9 cellular contexts compared by ENCODE assay signal in the genomic region with DNA sequence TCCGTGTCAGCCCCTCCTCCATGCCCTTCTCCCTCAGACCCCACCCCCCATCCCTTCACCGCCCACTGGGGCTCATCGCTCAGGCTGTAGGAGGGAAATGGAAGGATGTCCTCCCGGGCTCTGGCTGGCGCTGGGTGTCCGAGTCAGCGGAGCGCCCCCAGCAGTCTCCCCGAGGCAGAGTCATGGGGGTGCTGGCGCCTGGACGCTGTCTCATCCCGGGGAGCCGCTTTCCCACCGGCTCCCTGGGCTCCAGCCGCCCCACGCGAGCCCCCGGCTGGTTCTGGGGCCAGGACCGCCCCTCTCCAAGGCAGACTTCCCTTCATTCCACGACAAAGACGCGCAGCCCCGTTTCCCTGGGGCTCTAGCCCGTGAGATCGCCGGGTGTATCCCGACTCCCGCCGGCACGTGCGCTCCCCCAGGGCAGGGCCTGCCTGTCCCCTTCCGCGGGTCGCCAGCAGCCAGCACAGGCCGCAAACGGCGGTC. TPM values are rescaled to one million over a fixed set of nuclear protein-coding genes. Genes with fewer than 3 reads are reported as not detected.
DNase-seq lines count a peak whose midpoint lies in the region; ATAC-seq and TF ChIP-seq lines count a peak whose summit lies in the region.
"Had no signal": no experiment of that assay in that cellular context is flagged by ENCODE, and none has a peak within 500 bp of the region (broad histone marks: within the 10 kb centered on the region; RNA-seq: fewer than 3 reads in every experiment).

No MANE protein-coding gene starts in this region.

- H3K36me3 ChIP-seq in ACC112 (ENCODE audit: insufficient read depth, low read length), result no peaks in the 10 kb centered on the region
- no peaks in the 10 kb centered on the region for H3K36me3 ChIP-seq in kidney epithelial cell (ENCODE audit: control insufficient read depth, insufficient read depth, low read length)

- DNase-seq in RKO (ENCODE audit: low spot score) (peak; percentile 78), caudate nucleus (lab: John Stamatoyannopoulos, UW) (peak in 41 of 61 donors; percentile 20 to 84 (median 60)), kidney epithelial cell (ENCODE audit: low read depth) (no peak)
- peak; percentile 35 for DNase-seq in stimulated activated CD4-positive, alpha-beta T cell treated with anti-CD3 and anti-CD28 coated beads, Interleukin-4, amount 100 ng/mL, for 1 hour

- H3K4me3 ChIP-seq in ACC112 (ENCODE audit: low read depth, low read length) (peak overlapping the region; percentile 84), GM08714 (ENCODE audit: low read length) (peak overlapping the region; percentile 66), kidney epithelial cell (ENCODE audit: low read depth, low read length) (peak overlapping the region; percentile 80)

- H3K79me2 ChIP-seq in ACC112 (ENCODE audit: control insufficient read depth, insufficient read depth, low read length, unreplicated experiment), result no peaks in the 10 kb centered on the region

- ATAC-seq in HG02981 (IDR thresholded peaks at IDR 0.05; ENCODE audit: unreplicated experiment), result peak; percentile 20
- ATAC-seq in HG03159 (IDR thresholded peaks at IDR 0.05; ENCODE audit: unreplicated experiment), result no peak

- H3K27ac ChIP-seq in ACC112 (ENCODE audit: low read depth, low read length), result peak overlapping the region; percentile 57
- H3K27ac ChIP-seq in caudate nucleus (ENCODE audit: low read depth, low read length), result peak overlapping the region; percentile 89

- H3K27me3 ChIP-seq in ACC112 (ENCODE audit: insufficient read depth, low read length) (no peaks in the 10 kb centered on the region), kidney epithelial cell (ENCODE audit: control insufficient read depth, insufficient read depth, low read length) (no peaks in the 10 kb centered on the region)

- peaks cover 13% of the 10 kb centered on the region for H3K4me1 ChIP-seq in ACC112 (ENCODE audit: control insufficient read depth, insufficient read depth, low read length, unreplicated experiment)

- peak overlapping the region; percentile 34 for H2AFZ ChIP-seq in ACC112 (ENCODE audit: low read length, unreplicated experiment)

- TF ChIP-seq CTCF in kidney epithelial cell (IDR thresholded peaks at IDR 0.05; ENCODE audit: insufficient read depth, low read length, poor library complexity, severe bottlenecking), result no peak

RNA-seq across cellular contexts. Expression of a gene that starts 0.4 kb away (rescaled TPM):
- 42.4 and 61.9 TPM in 2 replicates for total RNA-seq in kidney epithelial cell

RNA-seq across cellular contexts. Expression of a gene that starts 5.6 kb away (rescaled TPM):
- total RNA-seq in kidney epithelial cell, result 116 and 161 TPM in 2 replicates

RNA-seq across cellular contexts. Expression of a gene that starts 5.7 kb away (rescaled TPM):
- 2.5 and 6.1 TPM in 2 replicates for total RNA-seq in kidney epithelial cell

RNA-seq across cellular contexts. Expression of a gene that starts 6.4 kb away (rescaled TPM):
- total RNA-seq in kidney epithelial cell, result 17.7 and 18.8 TPM in 2 replicates

RNA-seq across cellular contexts. Expression of a gene that starts 14.9 kb away (rescaled TPM):
- 0.17 and 0.82 TPM in 2 replicates for total RNA-seq in kidney epithelial cell
- total RNA-seq: subcutaneous adipose tissue had no signal
